ENCODE assay signal across 8 cellular contexts in the genomic region with DNA sequence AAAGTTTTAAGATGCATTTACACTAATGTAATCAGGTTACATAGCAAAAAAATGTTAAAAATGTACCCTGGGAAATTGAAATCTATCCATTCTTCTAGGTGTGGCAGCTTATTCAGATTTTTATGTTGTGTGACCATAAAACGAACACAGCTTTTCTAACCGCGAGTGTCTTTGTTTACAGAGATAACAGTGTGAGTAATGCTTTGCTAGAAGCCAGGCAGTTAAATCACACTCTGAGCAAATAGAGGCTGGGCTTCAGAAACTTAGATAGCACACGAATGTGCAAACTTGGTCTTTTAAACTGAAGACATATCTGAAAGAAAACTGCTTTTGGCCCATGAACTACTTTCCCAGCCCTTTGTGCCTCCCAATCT.
DNase-seq lines count a peak whose midpoint lies in the region; ATAC-seq lines count a peak whose summit lies in the region.

No MANE protein-coding gene starts in this region.

- peak overlapping the region; percentile 85 to 98 (median 96) for H3K27ac Mint-ChIP-seq in naive B cell

- H3K27me3 Mint-ChIP-seq in naive B cell: no peaks in the 10 kb centered on the region

- H3K36me3 Mint-ChIP-seq in naive B cell: peaks cover 9 to 17% of the 10 kb centered on the region in 2 donors

- peaks cover 72 to 92% (median 92%) of the 10 kb centered on the region in 3 donors for H3K4me1 Mint-ChIP-seq in naive B cell

- peak overlapping the region; percentile 62 to 87 (median 83) for H3K4me3 Mint-ChIP-seq in naive B cell

- H3K9me3 Mint-ChIP-seq in naive B cell: peaks cover 0 to 2% (median 0%) of the 10 kb centered on the region in 7 donors

- peak; percentile 23 for DNase-seq in NCI-H2107 treated with DMSO at 0.1 percent for 48 hours (lab: John Stamatoyannopoulos, UW; ENCODE audit: unreplicated experiment)
- DNase-seq in NCI-H2107 (lab: John Stamatoyannopoulos, UW): no peak
- DNase-seq in OCI-M1 (lab: John Stamatoyannopoulos, UW): peak; percentile 91
- DNase-seq in dermis blood vessel endothelial cell: peak; percentile 87
- no peak for DNase-seq in naive B cell
- DNase-seq in D341Med (ENCODE audit: low spot score): no peak
- DNase-seq in stimulated activated CD4-positive, alpha-beta T cell treated with anti-CD3 and anti-CD28 coated beads, Interleukin-12 subunit alpha, Interleukin-12 subunit beta, amount 100 ng/mL, for 4 hours: no peak

- no peak for ATAC-seq in naive B cell (ENCODE audit: low read depth in 2 of 2)
- no peak for ATAC-seq in HG03280 (IDR thresholded peaks at IDR 0.05; ENCODE audit: unreplicated experiment)

Comparison
In these comparisons a context has a peak if more than half of its experiments do, and no peak if none do; other contexts are left out.
1. DNase-seq: peak in NCI-H2107 treated with DMSO at 0.1 percent for 48 hours (single experiment), OCI-M1 (single experiment) and dermis blood vessel endothelial cell (single experiment); none in NCI-H2107 (single experiment), naive B cell (single experiment), D341Med (single experiment) and stimulated activated CD4-positive, alpha-beta T cell treated with anti-CD3 and anti-CD28 coated beads, Interleukin-12 subunit alpha, Interleukin-12 subunit beta, amount 100 ng/mL, for 4 hours (single experiment).